8 cellular contexts compared by ENCODE assay signal in genomic region chr10:97333351-97333600, GRCh38. TPM values are rescaled to one million over a fixed set of nuclear protein-coding genes. Genes with fewer than 3 reads are reported as not detected.
DNase-seq lines count a peak whose midpoint lies in the region; ATAC-seq, FAIRE-seq and TF ChIP-seq lines count a peak whose summit lies in the region.

No MANE protein-coding gene starts in this region.

- BruUV-seq in GM12878 (replicated peaks; lab: Mats Ljungman, UMichigan) = no TSS peak

- TF ChIP-seq CTCF in MM.1S (IDR thresholded peaks at IDR 0.05; ENCODE audit: low read length) = no peak
- TF ChIP-seq CTCF in GM12878 (IDR thresholded peaks at IDR 0.05 in 2 of 3, conservative IDR thresholded peaks at IDR 0.05 in 1 of 3; ENCODE audit: control insufficient read depth in 2 of 3, extremely low read depth in 1 of 3, insufficient read depth in 1 of 3, low read depth in 3 of 3, low read length in 3 of 3) = peak in 2 of 3 experiments; percentile 17 to 23; a peak in 1 of 6 replicates
- TF ChIP-seq CTCF in right lobe of liver (IDR thresholded peaks at IDR 0.05) = no peak
- no peak for TF ChIP-seq CTCF in upper lobe of left lung (IDR thresholded peaks at IDR 0.05)

- H3K9me3 ChIP-seq in MM.1S (replicated peaks; ENCODE audit: insufficient read depth, low read length) (no peaks in the 10 kb centered on the region), GM12878 (replicated peaks; ENCODE audit: control insufficient read depth, insufficient read depth, low read length) (no peaks in the 10 kb centered on the region), right lobe of liver (no peaks in the 10 kb centered on the region), upper lobe of left lung (no peaks in the 10 kb centered on the region)

- peaks cover 10% of the 10 kb centered on the region for H3K79me2 ChIP-seq in MM.1S (ENCODE audit: low read length)
- H3K79me2 ChIP-seq in GM12878 (ENCODE audit: control insufficient read depth, insufficient read depth, low read length) = no peaks in the 10 kb centered on the region

- SMC1A ChIA-PET in GM12878 (lab: Charles Lee; ENCODE audit: uncharacterized antibody, unreplicated experiment) = interaction anchor here (0.7 to 3.4 kb wide), 8 partner anchors 9 to 69 kb away, joined by 3 to 17 read pairs (median 3); no protein-coding TSS in a partner anchor

- FAIRE-seq in GM12878 (lab: Jason Lieb, UNC) = no peak

- no peaks in the 10 kb centered on the region for H3K36me3 ChIP-seq in MM.1S (replicated peaks; ENCODE audit: insufficient read depth, low read length)
- H3K36me3 ChIP-seq in GM12878 (ENCODE audit: control insufficient read depth in 2 of 2, insufficient read depth in 2 of 2, low read length in 1 of 2) = no peaks in the 10 kb centered on the region
- no peaks in the 10 kb centered on the region for H3K36me3 ChIP-seq in right lobe of liver
- peaks cover 0 to 10% (median 2%) of the 10 kb centered on the region in 4 donors for H3K36me3 ChIP-seq in upper lobe of left lung

- no peak overlapping the region for H3K27ac ChIP-seq in MM.1S (ENCODE audit: low read length)
- H3K27ac ChIP-seq in GM12878 (ENCODE audit: control insufficient read depth, insufficient read depth) = no peak overlapping the region
- peak overlapping the region; percentile 81 to 99 (median 94) for H3K27ac ChIP-seq in right lobe of liver
- H3K27ac ChIP-seq in upper lobe of left lung = peak overlapping the region; percentile 94 to 99 (median 96)

- no peak for TF ChIP-seq RAD21 in GM12878 (IDR thresholded peaks at IDR 0.05; ENCODE audit: insufficient read depth, low read depth, low read length)

- WGBS in GM12878 (ENCODE audit: insufficient coverage, insufficient replicate concordance, low lambda C conversion rate, missing lambda C conversion rate) = 2% methylated on average over 7 of the region's 7 CpGs
- under 1% methylated on average over 7 of the region's 7 CpGs for WGBS in right lobe of liver (ENCODE audit: insufficient coverage, low coverage, low lambda C conversion rate, missing lambda C conversion rate)
- 0 to 5% methylated on average over 7 of the region's 7 CpGs for WGBS in upper lobe of left lung, 2 donors

- H2AFZ ChIP-seq in MM.1S (ENCODE audit: low read length) (0 out of 2 replicates have a peak overlapping the region, but pooled peaks have one; percentile 69), GM12878 (ENCODE audit: control insufficient read depth, low read depth, low read length) (peak overlapping the region; percentile 62)

- POLR2A ChIA-PET in GM12878 (lab: Charles Lee) = interaction anchor here (0.6 to 1.8 kb wide), 5 partner anchors 13 to 54 kb away, joined by 3 to 5 read pairs (median 4); partner anchors contain the start of genes ARHGAP19 and FRAT1

- H3K4me1 ChIP-seq in MM.1S (ENCODE audit: low read length) (peaks cover 16% of the 10 kb centered on the region; the same call in 1 of the 2 replicates), GM12878 (ENCODE audit: control insufficient read depth, insufficient read depth, low read length) (peaks cover 10% of the 10 kb centered on the region), right lobe of liver (peaks cover 0 to 35% (median 6%) of the 10 kb centered on the region in 4 donors), upper lobe of left lung (peaks cover 42 to 83% (median 55%) of the 10 kb centered on the region in 4 donors)

- 0 out of 2 replicates have a peak, but pooled peaks cover 5% of the 10 kb centered on the region for H3F3A ChIP-seq in MM.1S (ENCODE audit: insufficient read depth, low read length)

- in situ Hi-C loops in GM12878 (cut with MboI) = no loop called here

- intact Hi-C loops in GM12878 (cut with micrococcal nuclease; ENCODE audit: unreplicated experiment) = loop anchor here (5.0 kb wide), 1 partner anchor 41 kb away; the partner anchor contains the start of gene ARHGAP19
- intact Hi-C loops in right lobe of liver (cut with DNase I) = loop anchor here in 1 of 2 donors (10.0 kb wide), 1 partner anchor 48 kb away; no protein-coding TSS in a partner anchor

- peaks cover 29% of the 10 kb centered on the region for H3K27me3 ChIP-seq in MM.1S (replicated peaks; ENCODE audit: insufficient read depth, low read length)
- H3K27me3 ChIP-seq in GM12878 (replicated peaks in 1 of 2; ENCODE audit: control insufficient read depth in 2 of 2, insufficient read depth in 2 of 2, low read length in 1 of 2) = peaks cover 0 to 9% of the 10 kb centered on the region in 2 experiments; a peak in 1 of 4 replicates
- H3K27me3 ChIP-seq in right lobe of liver = no peaks in the 10 kb centered on the region
- H3K27me3 ChIP-seq in upper lobe of left lung = no peaks in the 10 kb centered on the region

- H3K9me2 ChIP-seq in MM.1S (replicated peaks; ENCODE audit: insufficient read depth, low read length) = no peaks in the 10 kb centered on the region

- TF ChIP-seq EP300 in GM12878 (IDR thresholded peaks at IDR 0.05; ENCODE audit: borderline replicate concordance in 1 of 2, control insufficient read depth in 1 of 2, low read depth in 2 of 2, low read length in 2 of 2) (no peak), upper lobe of left lung (IDR thresholded peaks at IDR 0.05) (no peak)

- ATAC-seq in GM12878 = peak; percentile 32
- ATAC-seq in right lobe of liver = no peak
- peak in 1 of 2 donors; percentile 1 for ATAC-seq in upper lobe of left lung (ENCODE audit: low FRiP score in 2 of 2)
- no peak for ATAC-seq in GM18867 (IDR thresholded peaks at IDR 0.05; ENCODE audit: unreplicated experiment)
- no peak for ATAC-seq in GM21526 (IDR thresholded peaks at IDR 0.05; ENCODE audit: low FRiP score, unreplicated experiment)
- ATAC-seq in GM19397 (IDR thresholded peaks at IDR 0.05; ENCODE audit: unreplicated experiment) = no peak

- H3K4me3 ChIP-seq in MM.1S (ENCODE audit: low read length) (peak overlapping the region; percentile 64), GM12878 (peak overlapping the region; percentile 89), right lobe of liver (peak overlapping the region; percentile 77 to 85 (median 84)), upper lobe of left lung (peak overlapping the region; percentile 68 to 88 (median 82))

- TF ChIP-seq POLR2A in GM12878 (IDR thresholded peaks at IDR 0.05; ENCODE audit: low read depth, low read length) (no peak), right lobe of liver (IDR thresholded peaks at IDR 0.05) (no peak), upper lobe of left lung (IDR thresholded peaks at IDR 0.05) (no peak)

- peak overlapping the region; percentile 53; the same call in 1 of the 2 replicates for H3K9ac ChIP-seq in MM.1S (ENCODE audit: low read length)
- H3K9ac ChIP-seq in GM12878 (ENCODE audit: control insufficient read depth, insufficient read depth, low read length) = peak overlapping the region; percentile 47

- RAD21 ChIA-PET in GM12878 (lab: Charles Lee; ENCODE audit: unreplicated experiment) = interaction anchor here (1.2 to 2.9 kb wide), 2 partner anchors 11 to 55 kb away, joined by 3 to 14 read pairs; no protein-coding TSS in a partner anchor

- H3K4me2 ChIP-seq in MM.1S (ENCODE audit: low read depth, low read length) (peak overlapping the region; percentile 89), GM12878 (ENCODE audit: control insufficient read depth, insufficient read depth) (peak overlapping the region; percentile 88)

- no peaks in the 10 kb centered on the region for H4K20me1 ChIP-seq in MM.1S (ENCODE audit: insufficient read depth, low read length)
- no peaks in the 10 kb centered on the region; the same call in 1 of the 2 replicates for H4K20me1 ChIP-seq in GM12878 (ENCODE audit: control insufficient read depth, insufficient read depth)

- DNase-seq in EL (peak; percentile 54), MM.1S (no peak), GM12878 (ENCODE audit: low read depth, low spot score) (no peak), right lobe of liver (no peak), upper lobe of left lung (no peak)

- CTCF ChIA-PET in GM12878 (lab: Yijun Ruan, JAX) = interaction anchor here (0.8 to 4.0 kb wide), 10 partner anchors 8 to 309 kb away, joined by 3 to 29 read pairs (median 4); no protein-coding TSS in a partner anchor

RNA-seq across cellular contexts. Expression of gene FRAT2, which starts 1.3 kb away (rescaled TPM):
- total RNA-seq in GM12878 (2013; cell fraction: nucleolus; rRNA removed) = 5.0 TPM in 2 replicates
- total RNA-seq in GM12878 (2014; rRNA removed) = 5.0 and 5.9 TPM in 2 replicates
- total RNA-seq in GM12878 (2014; rRNA removed; fragmentation: Illumina TruSeq; extraction: Trizol) = 3.5 and 4.1 TPM in 2 replicates
- total RNA-seq in GM12878 (2021) = 5.2 and 5.6 TPM in 2 replicates
- polyA plus RNA-seq in GM12878 (2011; ENCODE audit: low read depth) = 1.2 TPM
- polyA plus RNA-seq in GM12878 (2011; rRNA removed) = 3.9 and 4.4 TPM in 2 replicates
- polyA plus RNA-seq in GM12878 (2011; cell fraction: cytosol; rRNA removed) = 4.3 and 4.4 TPM in 2 replicates
- 2.6 and 4.1 TPM in 2 replicates for polyA plus RNA-seq in GM12878 (2011; cell fraction: nucleus; rRNA removed)
- 2.5 TPM in 2 replicates for polyA plus RNA-seq in GM12878 (2012)
- polyA plus RNA-seq in GM12878 (2014; fragmentation: Illumina TruSeq; extraction: Trizol) = 2.9 and 3.8 TPM in 2 replicates
- 1 to 10 TPM in 1 of 2 experiments, under 1 TPM in 1; 0.69 to 1.8 TPM for polyA plus RNA-seq in GM12878 (2014; fragmentation: Nextera tagmentation; extraction: Ambion mirVana)
- polyA plus RNA-seq in GM12878 (2014; rRNA removed) = 4.4 and 5.0 TPM in 2 replicates
- 1 to 10 TPM; 1.3 to 2.2 TPM for polyA plus RNA-seq in GM12878 (2016; fragmentation: Nextera tagmentation; extraction: Ambion mirVana)
- polyA minus RNA-seq in GM12878 (2011; rRNA and poly(A)+ RNA removed) = 1.8 and 2.6 TPM in 2 replicates
- 2.0 TPM in 2 replicates for polyA minus RNA-seq in GM12878 (2011; cell fraction: cytosol; rRNA and poly(A)+ RNA removed)
- 1.7 and 3.3 TPM in 2 replicates for polyA minus RNA-seq in GM12878 (2011; cell fraction: nucleus; rRNA and poly(A)+ RNA removed)
- total RNA-seq in right lobe of liver = 10 to 100 TPM in 2 of 6 experiments, 1 to 10 TPM in 4; 8.3 to 11.4 (median 9.7) TPM
- total RNA-seq in upper lobe of left lung = 10 to 100 TPM; 19.0 to 33.3 (median 29.5) TPM

RNA-seq across cellular contexts. Expression of gene FRAT1, which starts 14.2 kb away (rescaled TPM):
- 0.94 and 1.3 TPM in 2 replicates for total RNA-seq in GM12878 (2013; cell fraction: nucleolus; rRNA removed)
- total RNA-seq in GM12878 (2014; rRNA removed) (0.44 and 0.73 TPM in 2 replicates), GM12878 (2014; rRNA removed; fragmentation: Illumina TruSeq; extraction: Trizol) (0.28 and 0.36 TPM in 2 replicates), GM12878 (2021) (0.56 and 0.67 TPM in 2 replicates), right lobe of liver (1 to 10 TPM; 3.5 to 8.5 (median 7.4) TPM), upper lobe of left lung (10 to 100 TPM in 5 of 6 donors, 1 to 10 TPM in 1; 8.9 to 20.2 (median 15.4) TPM)
- polyA plus RNA-seq in GM12878 (2011; ENCODE audit: low read depth) = not detected
- polyA plus RNA-seq in GM12878 (2011; rRNA removed) (0.19 and 0.20 TPM in 2 replicates), GM12878 (2014; fragmentation: Illumina TruSeq; extraction: Trizol) (0.13 TPM in 1 of 2 replicates, not detected in the other), GM12878 (2014; fragmentation: Nextera tagmentation; extraction: Ambion mirVana) (under 1 TPM; 0.07 to 0.08 TPM), GM12878 (2014; rRNA removed) (0.19 and 0.65 TPM in 2 replicates), GM12878 (2016; fragmentation: Nextera tagmentation; extraction: Ambion mirVana) (under 1 TPM; 0.11 to 0.32 TPM)
- polyA plus RNA-seq in GM12878 (2011; cell fraction: cytosol; rRNA removed) = 0.20 and 0.21 TPM in 2 replicates
- 0.30 and 0.32 TPM in 2 replicates for polyA plus RNA-seq in GM12878 (2011; cell fraction: nucleus; rRNA removed)
- polyA plus RNA-seq in GM12878 (2012) = 0.62 and 0.70 TPM in 2 replicates
- polyA minus RNA-seq in GM12878 (2011; rRNA and poly(A)+ RNA removed) = 0.22 and 0.31 TPM in 2 replicates
- 0.40 and 0.62 TPM in 2 replicates for polyA minus RNA-seq in GM12878 (2011; cell fraction: cytosol; rRNA and poly(A)+ RNA removed)
- 0.48 and 1.1 TPM in 2 replicates for polyA minus RNA-seq in GM12878 (2011; cell fraction: nucleus; rRNA and poly(A)+ RNA removed)

RNA-seq across cellular contexts. Expression of gene ARHGAP19, which starts 40.8 kb away (rescaled TPM):
- total RNA-seq in GM12878 (2013; cell fraction: nucleolus; rRNA removed) = 27.1 and 29.8 TPM in 2 replicates
- total RNA-seq in GM12878 (2014; rRNA removed) = 19.6 and 23.9 TPM in 2 replicates
- 29.0 and 29.8 TPM in 2 replicates for total RNA-seq in GM12878 (2014; rRNA removed; fragmentation: Illumina TruSeq; extraction: Trizol)
- total RNA-seq in GM12878 (2021) = 30.8 and 32.2 TPM in 2 replicates
- polyA plus RNA-seq in GM12878 (2011; ENCODE audit: low read depth) = 13.1 TPM
- polyA plus RNA-seq in GM12878 (2011; rRNA removed) = 40.7 and 53.1 TPM in 2 replicates
- polyA plus RNA-seq in GM12878 (2011; cell fraction: cytosol; rRNA removed) = 17.5 and 23.3 TPM in 2 replicates
- polyA plus RNA-seq in GM12878 (2011; cell fraction: nucleus; rRNA removed) = 23.6 and 24.4 TPM in 2 replicates
- polyA plus RNA-seq in GM12878 (2012) = 17.2 and 19.6 TPM in 2 replicates
- polyA plus RNA-seq in GM12878 (2014; fragmentation: Illumina TruSeq; extraction: Trizol) = 31.7 and 39.4 TPM in 2 replicates
- polyA plus RNA-seq in GM12878 (2014; fragmentation: Nextera tagmentation; extraction: Ambion mirVana) = 10 to 100 TPM; 13.3 to 16.1 TPM
- polyA plus RNA-seq in GM12878 (2014; rRNA removed) = 18.3 and 21.8 TPM in 2 replicates
- 10 to 100 TPM; 22.3 to 22.9 TPM for polyA plus RNA-seq in GM12878 (2016; fragmentation: Nextera tagmentation; extraction: Ambion mirVana)
- 26.5 and 29.2 TPM in 2 replicates for polyA minus RNA-seq in GM12878 (2011; rRNA and poly(A)+ RNA removed)
- 9.6 and 11.1 TPM in 2 replicates for polyA minus RNA-seq in GM12878 (2011; cell fraction: cytosol; rRNA and poly(A)+ RNA removed)
- 9.1 and 9.9 TPM in 2 replicates for polyA minus RNA-seq in GM12878 (2011; cell fraction: nucleus; rRNA and poly(A)+ RNA removed)
- 1 to 10 TPM; 2.3 to 5.5 (median 3.4) TPM for total RNA-seq in right lobe of liver
- 10 to 100 TPM in 3 of 6 donors, 1 to 10 TPM in 3; 3.8 to 19.9 (median 10.9) TPM for total RNA-seq in upper lobe of left lung

Comparison
In these comparisons a context has a peak if more than half of its experiments do, and no peak if none do; other contexts are left out.
1. H3K27ac ChIP-seq: peak in right lobe of liver (3 of 3) and upper lobe of left lung (4 of 4); none in MM.1S (single experiment) and GM12878 (single experiment).
2. CTCF ChIP-seq: peak in GM12878 (2 of 3); none in MM.1S (single experiment), right lobe of liver (0 of 4) and upper lobe of left lung (0 of 6).
3. Peak in every context shown above with its lines, with median percentiles within 50 percentile points of each other: H3K4me3 ChIP-seq.